ENCODE assay signal across 1 cellular context in the genomic region with DNA sequence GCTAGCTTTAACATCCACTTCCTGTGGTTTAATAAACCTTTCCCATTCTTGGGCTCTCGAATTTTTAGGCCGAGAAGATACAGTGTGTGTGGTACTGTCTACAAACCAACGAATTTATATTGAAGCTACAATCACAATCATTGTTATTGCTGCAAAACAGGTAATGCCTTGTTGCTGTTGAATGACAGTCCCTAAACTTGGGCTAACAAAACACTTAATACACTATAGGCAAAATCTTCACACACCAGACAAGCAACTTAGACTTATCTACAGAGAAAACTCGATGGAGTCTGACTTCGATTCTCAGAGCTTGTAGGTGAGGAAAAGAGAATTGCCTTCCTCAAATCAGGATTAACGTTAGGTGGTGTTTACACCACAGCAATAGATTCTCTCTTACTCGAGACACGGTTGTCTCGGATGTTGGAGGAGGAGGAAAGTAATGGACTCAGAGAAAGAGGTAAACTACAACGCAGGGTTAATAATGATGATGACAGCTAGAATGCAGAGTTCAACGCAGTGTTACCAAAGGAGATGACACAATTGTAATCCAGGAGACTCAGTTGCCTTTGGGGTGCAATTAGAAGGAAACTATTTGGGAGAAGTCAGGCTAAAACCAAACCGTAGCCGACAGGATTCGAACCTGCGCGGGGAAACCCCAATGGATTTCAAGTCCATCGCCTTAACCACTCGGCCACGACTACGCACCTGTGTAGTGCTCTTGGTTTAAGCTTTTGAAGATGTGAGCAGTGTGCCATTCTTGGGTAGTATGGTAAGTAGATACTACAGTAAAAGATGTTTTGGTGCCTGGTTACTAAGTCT.
TF ChIP-seq lines count a peak whose summit lies in the region.

No MANE protein-coding gene starts in this region.

TF ChIP-seq in HCT116, 20 proteins besides CTCF, POLR2A, EP300 and RAD21 (continued from another document):
- no peak for TF ChIP-seq REST (IDR thresholded peaks at IDR 0.05; ENCODE audit: low read depth)
- no peak for TF ChIP-seq EZH2phosphoT487 (IDR thresholded peaks at IDR 0.05; ENCODE audit: borderline replicate concordance)
